In the genomic region with DNA sequence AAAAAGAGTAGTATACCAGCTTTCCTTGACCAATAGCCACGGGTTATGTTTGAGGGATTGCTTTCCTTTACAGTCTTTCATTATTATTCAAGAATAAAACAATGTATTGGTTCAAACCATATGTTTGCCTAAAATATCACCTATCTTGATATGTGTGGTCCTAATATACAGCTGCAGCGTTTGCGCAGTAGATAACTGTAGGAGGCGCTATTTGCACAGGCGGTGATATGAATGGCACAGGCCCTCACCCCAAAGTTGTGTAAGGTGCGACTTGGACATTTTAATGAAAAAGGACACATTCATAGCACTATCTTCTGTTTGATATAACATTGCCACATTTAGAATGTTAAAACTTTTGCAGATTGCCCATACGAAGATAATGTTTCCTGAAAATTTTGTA, we compare ENCODE assay signal across 11 cellular contexts.
DNase-seq lines count a peak whose midpoint lies in the region; ATAC-seq and TF ChIP-seq lines count a peak whose summit lies in the region.
"Had no signal": no experiment of that assay in that cellular context is flagged by ENCODE, and none has a peak within 500 bp of the region (broad histone marks: within the 10 kb centered on the region; RNA-seq: fewer than 3 reads in every experiment).

No MANE protein-coding gene starts in this region.

- ATAC-seq in activated naive CD4-positive, alpha-beta T cell treated with anti-CD3 and anti-CD28 coated beads, Interleukin-2, amount 50 U/mL, for 72 hours, result no peak
- ATAC-seq in omental fat pad (ENCODE audit: low FRiP score), result no peak

- no peak overlapping the region for H3K27ac Mint-ChIP-seq in activated naive CD4-positive, alpha-beta T cell treated with anti-CD3 and anti-CD28 coated beads, Interleukin-2, amount 50 U/mL, for 72 hours
- H3K27ac Mint-ChIP-seq: CD4-positive, alpha-beta memory T cell; nephron had no signal

- H3K36me3 Mint-ChIP-seq in activated naive CD4-positive, alpha-beta T cell treated with anti-CD3 and anti-CD28 coated beads, Interleukin-2, amount 50 U/mL, for 72 hours, result no peaks in the 10 kb centered on the region
- H3K36me3 Mint-ChIP-seq: CD4-positive, alpha-beta memory T cell had no signal

- POLR2A ChIA-PET in AG04450 (lab: Yijun Ruan, JAX), result no interaction called here

- H3K27ac ChIP-seq in AG04450 (ENCODE audit: low read depth, low read length), result no peak overlapping the region

- TF ChIP-seq CTCF in AG04450 (IDR thresholded peaks at IDR 0.05; ENCODE audit: low read depth, low read length) (0 out of 2 replicates have a peak, but pooled peaks have one; percentile 22), GM20000 (IDR thresholded peaks at IDR 0.05; ENCODE audit: extremely low read depth, missing control alignments) (peak; percentile 37), foreskin fibroblast (IDR thresholded peaks at IDR 0.05; ENCODE audit: low read depth, low read length) (peak; percentile 7), omental fat pad (IDR thresholded peaks at IDR 0.05) (no peak)

- H3K27me3 ChIP-seq in AG04450 (ENCODE audit: control insufficient read depth, insufficient read depth, low read length), result no peaks in the 10 kb centered on the region

- H3K4me3 ChIP-seq in AG04450 (ENCODE audit: low read depth, low read length) (no peak overlapping the region), foreskin fibroblast (ENCODE audit: low read depth in 1 of 2, low read length in 2 of 2) (no peak overlapping the region)

- H3K9me3 ChIP-seq in AG04450 (ENCODE audit: control insufficient read depth, insufficient read depth, low read length), result no peaks in the 10 kb centered on the region

- CTCF ChIA-PET in AG04450 (lab: Charles Lee), result interaction anchor here (0.6 to 0.7 kb wide), 2 partner anchors 135 to 1293 kb away, joined by 3 to 6 read pairs; no protein-coding TSS in a partner anchor

- DNase-seq in AG04450 (ENCODE audit: low read depth, low spot score) (no peak), GM20000 (ENCODE audit: low spot score) (peak; percentile 8), NCI-H526 (lab: John Stamatoyannopoulos, UW) (peak; percentile 0 to 66), foreskin fibroblast (no peak), GOT3 (lab: John Stamatoyannopoulos, UW) (no peak), NCI-H2029 treated with DMSO at 0.1 percent for 48 hours (lab: John Stamatoyannopoulos, UW) (no peak), omental fat pad (ENCODE audit: low spot score) (no peak)
- DNase-seq in activated naive CD4-positive, alpha-beta T cell treated with anti-CD3 and anti-CD28 coated beads, Interleukin-2, amount 50 U/mL, for 72 hours (ENCODE audit: low spot score in 2 of 2), result no peak
- DNase-seq: CD4-positive, alpha-beta memory T cell; head of caudate nucleus had no signal

- H3K9me3 Mint-ChIP-seq in activated naive CD4-positive, alpha-beta T cell treated with anti-CD3 and anti-CD28 coated beads, Interleukin-2, amount 50 U/mL, for 72 hours, result peaks cover 0 to 3% of the 10 kb centered on the region in 2 donors
- H3K9me3 Mint-ChIP-seq: nephron had no signal

Comparison
In these comparisons a context has a peak if more than half of its experiments do, and no peak if none do; other contexts are left out.
1. DNase-seq: peak in GM20000 (single experiment) and NCI-H526 (2 of 2); none in AG04450 (single experiment), foreskin fibroblast (0 of 2), GOT3 (single experiment), NCI-H2029 treated with DMSO at 0.1 percent for 48 hours (single experiment), activated naive CD4-positive, alpha-beta T cell treated with anti-CD3 and anti-CD28 coated beads, Interleukin-2, amount 50 U/mL, for 72 hours (0 of 2) and omental fat pad (single experiment).
2. CTCF ChIP-seq: peak in AG04450 (single experiment), GM20000 (single experiment) and foreskin fibroblast (single experiment); none in omental fat pad (0 of 3).